In the genomic region with DNA sequence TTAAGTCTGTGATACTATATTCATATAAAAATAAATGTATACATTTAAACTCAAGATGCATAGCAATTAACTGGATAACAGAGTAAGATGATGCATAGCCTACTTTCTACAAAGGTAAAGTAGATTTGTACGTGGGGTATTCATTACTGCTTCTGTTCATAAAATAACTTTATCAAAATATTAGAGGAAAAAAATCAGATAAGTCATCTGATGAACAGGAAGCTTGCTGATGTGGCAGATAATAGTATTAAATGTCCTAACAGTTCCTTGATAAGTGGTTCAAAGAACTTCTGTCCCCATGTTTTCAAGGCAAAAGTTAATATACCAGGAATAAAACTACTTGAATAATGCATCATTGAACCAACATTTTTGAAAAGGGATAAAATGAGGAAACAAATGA, we compare ENCODE assay signal across 9 cellular contexts.
"Had no signal": no experiment of that assay in that cellular context is flagged by ENCODE, and none has a peak within 500 bp of the region (broad histone marks: within the 10 kb centered on the region; RNA-seq: fewer than 3 reads in every experiment).

No MANE protein-coding gene starts in this region.

- ATAC-seq: GM23338, HCT116, K562 had no signal

- H3K4me2 ChIP-seq: GM23338 had no signal

- FAIRE-seq: H1, HTR-8/SVneo, K562 had no signal

- H3K4me3 ChIP-seq: GM23338, K562 had no signal

- DNase-seq: H9, HFFc6, IMR-90, KG1 had no signal

- H2AFZ ChIP-seq: GM23338 had no signal
